ENCODE assay signal across 10 cellular contexts in the genomic region with DNA sequence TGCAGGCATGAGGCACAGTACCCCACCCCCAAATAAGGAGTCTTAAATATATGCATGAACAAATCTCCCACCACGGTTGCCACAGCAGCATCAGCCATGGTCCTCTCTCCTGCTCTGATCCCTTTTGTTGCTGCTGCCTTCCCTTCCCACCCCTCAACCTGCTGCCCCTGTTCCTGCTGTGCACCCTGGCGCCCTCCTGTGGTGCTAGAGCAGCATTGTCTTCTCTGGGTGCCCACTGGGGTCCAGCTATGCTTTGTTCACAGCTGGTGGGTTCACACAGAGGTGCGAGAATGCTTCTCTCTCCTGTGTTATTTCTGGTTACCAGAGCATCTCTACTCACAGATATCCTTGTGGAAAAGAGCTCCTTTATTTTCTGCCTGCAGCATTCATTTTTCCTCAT.
A peak's percentile ranks its signal among the peaks of the same experiment; 100 is the strongest.
DNase-seq lines count a peak whose midpoint lies in the region; ATAC-seq and TF ChIP-seq lines count a peak whose summit lies in the region.
"Had no signal": no experiment of that assay in that cellular context is flagged by ENCODE, and none has a peak within 500 bp of the region (broad histone marks: within the 10 kb centered on the region; RNA-seq: fewer than 3 reads in every experiment).

No MANE protein-coding gene starts in this region.

- TF ChIP-seq CTCF in cardiac fibroblast (IDR thresholded peaks at IDR 0.05; ENCODE audit: low read depth, low read length) = peak; percentile 49

- no peaks in the 10 kb centered on the region for H3K9me3 Mint-ChIP-seq in activated CD4-positive, alpha-beta memory T cell treated with anti-CD3 and anti-CD28 coated beads for 36 hours
- H3K9me3 Mint-ChIP-seq in activated CD4-positive, alpha-beta memory T cell treated with anti-CD3 and anti-CD28 coated beads, Interleukin-2, amount 10 ng/mL, durations not matched to agents 7 days and 5 days = no peaks in the 10 kb centered on the region
- H3K9me3 Mint-ChIP-seq: activated T-cell treated with anti-CD3 and anti-CD28 coated beads, Interleukin-2, amount 50 U/mL, for 4 hours had no signal

- CTCF ChIA-PET in activated CD4-positive, alpha-beta memory T cell treated with anti-CD3 and anti-CD28 coated beads for 36 hours (lab: Charles Lee) = interaction anchor here (0.7 to 1.2 kb wide), 2 partner anchors 23 to 35 kb away, joined by 3 to 4 read pairs; no protein-coding TSS in a partner anchor
- CTCF ChIA-PET in activated CD4-positive, alpha-beta memory T cell treated with anti-CD3 and anti-CD28 coated beads, Interleukin-2, amount 10 ng/mL, durations not matched to agents 7 days and 5 days (lab: Charles Lee) = interaction anchor here (0.9 to 1.7 kb wide), 3 partner anchors 16 to 23 kb away, joined by 3 to 4 read pairs (median 3); no protein-coding TSS in a partner anchor

- POLR2A ChIA-PET in activated CD4-positive, alpha-beta memory T cell treated with anti-CD3 and anti-CD28 coated beads for 36 hours (lab: Charles Lee) = no interaction called here
- POLR2A ChIA-PET in activated CD4-positive, alpha-beta memory T cell treated with anti-CD3 and anti-CD28 coated beads, Interleukin-2, amount 10 ng/mL, durations not matched to agents 7 days and 5 days (lab: Charles Lee) = no interaction called here

- ATAC-seq in HG02678 (IDR thresholded peaks at IDR 0.05; ENCODE audit: unreplicated experiment) = no peak
- ATAC-seq: activated T-cell treated with anti-CD3 and anti-CD28 coated beads, Interleukin-2, amount 50 U/mL, for 4 hours; left lobe of liver had no signal

- no peaks in the 10 kb centered on the region for H3K4me1 Mint-ChIP-seq in activated CD4-positive, alpha-beta memory T cell treated with anti-CD3 and anti-CD28 coated beads for 36 hours (ENCODE audit: low read depth)
- H3K4me1 Mint-ChIP-seq in activated CD4-positive, alpha-beta memory T cell treated with anti-CD3 and anti-CD28 coated beads, Interleukin-2, amount 10 ng/mL, durations not matched to agents 7 days and 5 days = no peaks in the 10 kb centered on the region

- H3K4me3 ChIP-seq in cardiac fibroblast (replicated peaks in 1 of 2; ENCODE audit: low read depth in 2 of 2, low read length in 2 of 2) = no peak overlapping the region

- no peaks in the 10 kb centered on the region for H3K36me3 Mint-ChIP-seq in activated CD4-positive, alpha-beta memory T cell treated with anti-CD3 and anti-CD28 coated beads for 36 hours
- no peaks in the 10 kb centered on the region for H3K36me3 Mint-ChIP-seq in activated CD4-positive, alpha-beta memory T cell treated with anti-CD3 and anti-CD28 coated beads, Interleukin-2, amount 10 ng/mL, durations not matched to agents 7 days and 5 days (ENCODE audit: low read depth)

- H3K27ac Mint-ChIP-seq in activated CD4-positive, alpha-beta memory T cell treated with anti-CD3 and anti-CD28 coated beads for 36 hours = no peak overlapping the region
- H3K27ac Mint-ChIP-seq in activated CD4-positive, alpha-beta memory T cell treated with anti-CD3 and anti-CD28 coated beads, Interleukin-2, amount 10 ng/mL, durations not matched to agents 7 days and 5 days = no peak overlapping the region

- H3K4me3 Mint-ChIP-seq in activated CD4-positive, alpha-beta memory T cell treated with anti-CD3 and anti-CD28 coated beads for 36 hours = no peak overlapping the region
- no peak overlapping the region for H3K4me3 Mint-ChIP-seq in activated CD4-positive, alpha-beta memory T cell treated with anti-CD3 and anti-CD28 coated beads, Interleukin-2, amount 10 ng/mL, durations not matched to agents 7 days and 5 days
- H3K4me3 Mint-ChIP-seq: activated T-cell treated with anti-CD3 and anti-CD28 coated beads, Interleukin-2, amount 50 U/mL, for 4 hours had no signal

- intact Hi-C loops in activated CD4-positive, alpha-beta memory T cell treated with anti-CD3 and anti-CD28 coated beads for 36 hours (cut with micrococcal nuclease) = no loop called here
- intact Hi-C loops in posterior cingulate gyrus (cut with DNase I) = no loop called here

- peak; percentile 19 for DNase-seq in activated CD4-positive, alpha-beta memory T cell treated with anti-CD3 and anti-CD28 coated beads for 36 hours
- no peak for DNase-seq in activated CD4-positive, alpha-beta memory T cell treated with anti-CD3 and anti-CD28 coated beads, Interleukin-2, amount 10 ng/mL, durations not matched to agents 7 days and 5 days
- DNase-seq in LHCN-M2 (ENCODE audit: low read depth) (peak; percentile 12), cardiac fibroblast (ENCODE audit: low read depth in 2 of 2) (no peak), retina (peak; percentile 53), HuH-7.5 (ENCODE audit: low spot score) (no peak), posterior cingulate gyrus (no peak)
- DNase-seq: activated T-cell treated with anti-CD3 and anti-CD28 coated beads, Interleukin-2, amount 50 U/mL, for 4 hours had no signal

- no peaks in the 10 kb centered on the region for H3K27me3 Mint-ChIP-seq in activated CD4-positive, alpha-beta memory T cell treated with anti-CD3 and anti-CD28 coated beads for 36 hours
- no peaks in the 10 kb centered on the region for H3K27me3 Mint-ChIP-seq in activated CD4-positive, alpha-beta memory T cell treated with anti-CD3 and anti-CD28 coated beads, Interleukin-2, amount 10 ng/mL, durations not matched to agents 7 days and 5 days

Comparison
In these comparisons a context has a peak if more than half of its experiments do, and no peak if none do; other contexts are left out.
1. DNase-seq: peak in activated CD4-positive, alpha-beta memory T cell treated with anti-CD3 and anti-CD28 coated beads for 36 hours (single experiment), LHCN-M2 (single experiment) and retina (single experiment); none in activated CD4-positive, alpha-beta memory T cell treated with anti-CD3 and anti-CD28 coated beads, Interleukin-2, amount 10 ng/mL, durations not matched to agents 7 days and 5 days (single experiment), cardiac fibroblast (0 of 2), HuH-7.5 (single experiment) and posterior cingulate gyrus (0 of 10).